In the genomic region with DNA sequence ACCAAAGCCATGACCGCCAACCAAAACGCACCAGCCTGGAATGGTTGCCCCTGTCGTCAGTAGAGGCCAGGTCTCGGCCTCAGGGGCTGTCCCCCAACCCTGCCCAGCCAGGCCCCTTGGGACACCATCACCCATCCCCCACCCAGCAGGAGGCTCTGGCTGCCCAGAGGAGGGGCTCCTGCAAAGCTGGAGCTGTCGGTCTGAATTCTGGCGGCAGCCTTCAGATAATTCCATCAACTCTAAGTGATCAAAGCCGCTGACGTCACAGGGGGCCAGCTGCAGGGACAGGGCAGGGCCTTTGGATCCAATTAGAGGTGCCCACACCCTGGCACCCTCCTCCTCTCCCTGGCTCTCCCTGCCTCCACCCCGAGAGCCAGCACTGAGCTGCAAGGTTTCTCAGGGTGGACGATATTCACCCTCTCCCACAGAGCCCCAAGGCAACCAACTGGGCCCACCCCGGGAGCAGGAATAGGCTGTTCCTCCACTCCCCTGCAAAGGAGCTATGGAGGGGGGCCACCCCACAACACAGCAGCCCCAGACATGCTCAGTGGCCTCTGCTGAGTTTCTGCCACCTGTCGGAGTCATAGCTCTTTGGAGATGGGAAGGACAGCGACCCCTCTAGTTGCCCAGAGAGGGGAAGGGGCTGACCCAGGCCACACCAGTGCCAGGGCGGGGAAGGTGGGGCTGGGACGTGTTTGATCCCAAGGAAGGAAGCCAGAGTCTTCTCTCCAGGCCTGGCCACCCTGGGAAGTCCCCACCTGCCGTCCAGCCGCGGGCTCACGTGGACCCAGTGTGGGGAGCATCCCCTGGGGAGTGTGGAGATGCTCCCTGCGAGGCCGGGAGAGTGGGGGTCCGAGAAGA, we compare ENCODE assay signal across 1 cellular context.
TF ChIP-seq lines count a peak whose summit lies in the region.

No MANE protein-coding gene starts in this region.

TF ChIP-seq in HepG2, 621 proteins besides CTCF, POLR2A, EP300 and RAD21 (continued from another document):
- TF ChIP-seq ZNF142 (CRISPR knock-in tag; IDR thresholded peaks at IDR 0.05) (no peak), GABPB1 (CRISPR knock-in tag; IDR thresholded peaks at IDR 0.05) (no peak), NFE2 (CRISPR knock-in tag; IDR thresholded peaks at IDR 0.05) (no peak), RXRA (CRISPR knock-in tag; IDR thresholded peaks at IDR 0.05) (0 out of 2 replicates have a peak, but pooled peaks have one; percentile 11), NFRKB (IDR thresholded peaks at IDR 0.05) (no peak), PRMT3 (CRISPR knock-in tag; IDR thresholded peaks at IDR 0.05; ENCODE audit: borderline replicate concordance, low read depth) (no peak), ZBTB40 (IDR thresholded peaks at IDR 0.05) (no peak), ZBTB40 (CRISPR knock-in tag; IDR thresholded peaks at IDR 0.05) (0 out of 2 replicates have a peak, but pooled peaks have one; percentile 3), ZNF879 (CRISPR knock-in tag; IDR thresholded peaks at IDR 0.05) (no peak), BCL3 (CRISPR knock-in tag; IDR thresholded peaks at IDR 0.05) (no peak), CCDC6 (CRISPR knock-in tag; IDR thresholded peaks at IDR 0.05) (no peak), ARNTL (CRISPR knock-in tag; IDR thresholded peaks at IDR 0.05) (no peak), HDAC1 (CRISPR knock-in tag; IDR thresholded peaks at IDR 0.05) (0 out of 2 replicates have a peak, but pooled peaks have one; percentile 8)
- TF ChIP-seq, protein P1, sequence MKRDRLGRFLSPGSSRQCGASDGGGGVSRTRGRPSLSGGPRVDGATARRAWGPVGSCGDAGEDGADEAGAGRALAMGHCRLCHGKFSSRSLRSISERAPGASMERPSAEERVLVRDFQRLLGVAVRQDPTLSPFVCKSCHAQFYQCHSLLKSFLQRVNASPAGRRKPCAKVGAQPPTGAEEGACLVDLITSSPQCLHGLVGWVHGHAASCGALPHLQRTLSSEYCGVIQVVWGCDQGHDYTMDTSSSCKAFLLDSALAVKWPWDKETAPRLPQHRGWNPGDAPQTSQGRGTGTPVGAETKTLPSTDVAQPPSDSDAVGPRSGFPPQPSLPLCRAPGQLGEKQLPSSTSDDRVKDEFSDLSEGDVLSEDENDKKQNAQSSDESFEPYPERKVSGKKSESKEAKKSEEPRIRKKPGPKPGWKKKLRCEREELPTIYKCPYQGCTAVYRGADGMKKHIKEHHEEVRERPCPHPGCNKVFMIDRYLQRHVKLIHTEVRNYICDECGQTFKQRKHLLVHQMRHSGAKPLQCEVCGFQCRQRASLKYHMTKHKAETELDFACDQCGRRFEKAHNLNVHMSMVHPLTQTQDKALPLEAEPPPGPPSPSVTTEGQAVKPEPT (CRISPR knock-in tag; IDR thresholded peaks at IDR 0.05; ENCODE audit: low read depth) = no peak
- TF ChIP-seq, protein P2, sequence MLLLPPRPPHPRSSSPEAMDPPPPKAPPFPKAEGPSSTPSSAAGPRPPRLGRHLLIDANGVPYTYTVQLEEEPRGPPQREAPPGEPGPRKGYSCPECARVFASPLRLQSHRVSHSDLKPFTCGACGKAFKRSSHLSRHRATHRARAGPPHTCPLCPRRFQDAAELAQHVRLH (CRISPR knock-in tag; IDR thresholded peaks at IDR 0.05; ENCODE audit: borderline replicate concordance, low read depth) = no peak
